ENCODE assay signal across 8 cellular contexts in genomic region chr10:110535958-110536891, GRCh38. TPM values are rescaled to one million over a fixed set of nuclear protein-coding genes. Genes with fewer than 3 reads are reported as not detected.
A peak's percentile ranks its signal among the peaks of the same experiment; 100 is the strongest.
DNase-seq lines count a peak whose midpoint lies in the region; ATAC-seq, FAIRE-seq and TF ChIP-seq lines count a peak whose summit lies in the region.

No MANE protein-coding gene starts in this region.

- no peak for DNase-seq in A549 (ENCODE audit: low read depth in 1 of 2, low spot score in 1 of 2)
- DNase-seq in RPMI8226, result peak; percentile 43
- peak in 3 of 4 experiments; percentile 6 to 26 (median 8) for DNase-seq in activated naive CD4-positive, alpha-beta T cell (lab: John Stamatoyannopoulos, UW)
- peak; percentile 85 for DNase-seq in islet precursor cell
- peak; percentile 51 to 76 for DNase-seq in stimulated activated CD8-positive, alpha-beta memory T cell treated with anti-CD3 and anti-CD28 coated beads, Interleukin-4, amount 100 ng/mL, for 4 hours (ENCODE audit: low read depth in 2 of 2, low spot score in 1 of 2)
- DNase-seq in NCI-H2227 treated with DMSO at 0.1 percent for 48 hours (lab: John Stamatoyannopoulos, UW), result no peak

- no peaks in the 10 kb centered on the region for H3K9me3 ChIP-seq in A549

- ATAC-seq in A549 (peak; percentile 31 to 32; a peak in 4 of 6 replicates), GM18867 (IDR thresholded peaks at IDR 0.05; ENCODE audit: unreplicated experiment) (peak; percentile 85), HG03060 (IDR thresholded peaks at IDR 0.05; ENCODE audit: low read depth, unreplicated experiment) (peak; percentile 73)

- peak; percentile 46 to 70 for TF ChIP-seq RAD21 in A549 (conservative IDR thresholded peaks at IDR 0.05 in 1 of 2, IDR thresholded peaks at IDR 0.05 in 1 of 2)

- no peak for TF ChIP-seq EP300 in A549 (IDR thresholded peaks at IDR 0.05)

- peak; percentile 14; the same call in 2 of the 3 replicates for TF ChIP-seq CTCF in A549 (IDR thresholded peaks at IDR 0.05)

- 48% methylated on average over 11 of the region's 12 CpGs for WGBS in A549 (ENCODE audit: missing lambda C conversion rate)

- no peak for TF ChIP-seq POLR2A in A549 (IDR thresholded peaks at IDR 0.05; ENCODE audit: low read length)

- H3K27ac ChIP-seq in A549, result peak overlapping the region; percentile 45 to 71; a peak in 4 of 6 replicates

- peaks cover 37% of the 10 kb centered on the region for H3K4me1 ChIP-seq in A549

- FAIRE-seq in A549 (lab: Jason Lieb, UNC), result no peak

- no peak overlapping the region for H3K4me3 ChIP-seq in A549

- POLR2A ChIA-PET in A549 (lab: Yijun Ruan, JAX), result no interaction called here

- H3K4me2 ChIP-seq in A549, result peak overlapping the region; percentile 47

- CTCF ChIA-PET in A549 (lab: Yijun Ruan, JAX), result interaction anchor here (1.3 kb wide), 1 partner anchor 10 kb away, joined by 6 read pairs; no protein-coding TSS in a partner anchor

TF ChIP-seq in A549, 52 proteins besides CTCF, POLR2A, EP300 and RAD21:
- TF ChIP-seq SMC3 (IDR thresholded peaks at IDR 0.05) (peak; percentile 37; the same call in 2 of the 3 replicates), CHD4 (IDR thresholded peaks at IDR 0.05; ENCODE audit: borderline replicate concordance) (no peak)

RNA-seq across cellular contexts. Expression of gene SMC3, which starts 31.3 kb away (rescaled TPM):
- polyA plus RNA-seq in A549 (2011; rRNA removed) (39.2 and 59.5 TPM in 2 replicates), A549 (2017; fragmentation: RNase III; extraction: RNeasy Plus Mini Kit Qiagen cat#74134 plus additional on column Dnase treatment) (60.0 to 60.7 TPM (median 60.5 TPM) in 3 replicates)
- polyA plus RNA-seq in A549 (2012; cell fraction: cytosol; rRNA removed), result 11.2 and 14.2 TPM in 2 replicates
- polyA plus RNA-seq in A549 (2012; cell fraction: nucleus; rRNA removed), result 6.6 and 9.9 TPM in 2 replicates
- polyA minus RNA-seq in A549 (2011; rRNA and poly(A)+ RNA removed), result 9.1 and 10.0 TPM in 2 replicates

RNA-seq across cellular contexts. Expression of gene DUSP5, which starts 38.5 kb away (rescaled TPM):
- polyA plus RNA-seq in A549 (2011; rRNA removed), result 152 and 171 TPM in 2 replicates
- polyA plus RNA-seq in A549 (2012; cell fraction: cytosol; rRNA removed), result 92.2 and 125 TPM in 2 replicates
- polyA plus RNA-seq in A549 (2012; cell fraction: nucleus; rRNA removed), result 137 and 140 TPM in 2 replicates
- polyA plus RNA-seq in A549 (2017; fragmentation: RNase III; extraction: RNeasy Plus Mini Kit Qiagen cat#74134 plus additional on column Dnase treatment), result 47.9 to 49.3 TPM (median 48.8 TPM) in 3 replicates
- polyA minus RNA-seq in A549 (2011; rRNA and poly(A)+ RNA removed), result 652 and 758 TPM in 2 replicates

Comparison
In these comparisons a context has a peak if more than half of its experiments do, and no peak if none do; other contexts are left out.
1. ATAC-seq: peak in every context shown above with its lines; median percentile 85 in GM18867; 73 in HG03060; 32 in A549.
2. DNase-seq: peak in RPMI8226 (single experiment), activated naive CD4-positive, alpha-beta T cell (3 of 4), islet precursor cell (single experiment) and stimulated activated CD8-positive, alpha-beta memory T cell treated with anti-CD3 and anti-CD28 coated beads, Interleukin-4, amount 100 ng/mL, for 4 hours (2 of 2); none in A549 (0 of 2) and NCI-H2227 treated with DMSO at 0.1 percent for 48 hours (single experiment).